14 cellular contexts compared by ENCODE assay signal in the genomic region with DNA sequence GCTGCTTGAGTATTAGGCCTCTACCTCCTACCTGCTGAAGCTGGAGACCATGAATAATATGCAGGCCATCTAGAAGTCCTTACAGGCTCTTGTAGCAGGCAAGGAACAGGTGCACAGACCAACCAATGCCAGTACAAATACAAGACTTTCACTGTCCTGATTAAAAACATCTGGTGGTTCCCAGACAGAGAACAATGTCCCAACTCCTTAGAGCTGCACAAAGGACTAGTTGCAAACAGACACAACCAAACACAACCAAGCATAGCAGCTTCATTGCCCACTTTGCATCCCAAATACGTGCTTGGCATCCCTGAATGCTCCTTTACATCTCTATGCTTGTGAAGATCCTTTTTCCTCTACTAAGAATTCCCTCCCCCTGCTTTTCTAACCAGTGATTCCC.
"Had no signal": no experiment of that assay in that cellular context is flagged by ENCODE, and none has a peak within 500 bp of the region (broad histone marks: within the 10 kb centered on the region; RNA-seq: fewer than 3 reads in every experiment).

No MANE protein-coding gene starts in this region.

- H3K27me3 Mint-ChIP-seq: stimulated activated naive CD8-positive, alpha-beta T cell treated with anti-CD3 and anti-CD28 coated beads, Interleukin-15, Interleukin-2, amounts not matched to agents 100 ng/mL and 50 ng/mL, for 24 hours had no signal

- H3K36me3 Mint-ChIP-seq: activated CD4-positive, alpha-beta memory T cell treated with anti-CD3 and anti-CD28 coated beads for 36 hours; activated naive CD8-positive, alpha-beta T cell treated with anti-CD3 and anti-CD28 coated beads for 36 hours; T-cell had no signal

- DNase-seq: activated CD4-positive, alpha-beta memory T cell treated with anti-CD3 and anti-CD28 coated beads for 36 hours; activated gamma-delta T cell; activated naive CD8-positive, alpha-beta T cell treated with anti-CD3 and anti-CD28 coated beads for 36 hours; activated T-cell treated with anti-CD3 and anti-CD28 coated beads, Interleukin-2, amount 50 U/mL, for 4 hours; esophagus squamous epithelium; right lobe of liver; stimulated activated CD4-positive, alpha-beta T cell treated with anti-CD3 and anti-CD28 coated beads, Interleukin-2, amount 100 ng/mL, for 24 hours; T-cell; T1000; thyroid gland had no signal

- H3K4me1 Mint-ChIP-seq: activated naive CD8-positive, alpha-beta T cell treated with anti-CD3 and anti-CD28 coated beads for 36 hours; T-cell had no signal

- H3K4me1 ChIP-seq: gastroesophageal sphincter, right lobe of liver, thyroid gland had no signal

- ATAC-seq: activated T-cell treated with anti-CD3 and anti-CD28 coated beads, Interleukin-2, amount 50 U/mL, for 4 hours; gastroesophageal sphincter; right lobe of liver; T-cell had no signal

- H3K36me3 ChIP-seq: esophagus squamous epithelium, gastroesophageal sphincter, neutrophil, right lobe of liver, thyroid gland, vagina had no signal

- H3K27me3 ChIP-seq: esophagus squamous epithelium, gastroesophageal sphincter, neutrophil, right lobe of liver, thyroid gland, vagina had no signal

- H3K9me3 ChIP-seq: esophagus squamous epithelium, gastroesophageal sphincter, neutrophil, right lobe of liver, thyroid gland, vagina had no signal

- H3K27ac ChIP-seq: esophagus squamous epithelium, gastroesophageal sphincter, neutrophil, right lobe of liver, thyroid gland, vagina had no signal

- H3K4me3 Mint-ChIP-seq: activated CD4-positive, alpha-beta memory T cell treated with anti-CD3 and anti-CD28 coated beads for 36 hours; activated naive CD8-positive, alpha-beta T cell treated with anti-CD3 and anti-CD28 coated beads for 36 hours; activated T-cell treated with anti-CD3 and anti-CD28 coated beads, Interleukin-2, amount 50 U/mL, for 4 hours; stimulated activated naive CD8-positive, alpha-beta T cell treated with anti-CD3 and anti-CD28 coated beads, Interleukin-15, Interleukin-2, amounts not matched to agents 100 ng/mL and 50 ng/mL, for 24 hours; T-cell had no signal

- H3K4me3 ChIP-seq: esophagus squamous epithelium, gastroesophageal sphincter, right lobe of liver, thyroid gland, vagina had no signal

- H3K9me3 Mint-ChIP-seq: activated CD4-positive, alpha-beta memory T cell treated with anti-CD3 and anti-CD28 coated beads for 36 hours; activated naive CD8-positive, alpha-beta T cell treated with anti-CD3 and anti-CD28 coated beads for 36 hours; activated T-cell treated with anti-CD3 and anti-CD28 coated beads, Interleukin-2, amount 50 U/mL, for 4 hours; stimulated activated naive CD8-positive, alpha-beta T cell treated with anti-CD3 and anti-CD28 coated beads, Interleukin-15, Interleukin-2, amounts not matched to agents 100 ng/mL and 50 ng/mL, for 24 hours; T-cell had no signal

- H3K27ac Mint-ChIP-seq: activated CD4-positive, alpha-beta memory T cell treated with anti-CD3 and anti-CD28 coated beads for 36 hours; activated naive CD8-positive, alpha-beta T cell treated with anti-CD3 and anti-CD28 coated beads for 36 hours; stimulated activated naive CD8-positive, alpha-beta T cell treated with anti-CD3 and anti-CD28 coated beads, Interleukin-15, Interleukin-2, amounts not matched to agents 100 ng/mL and 50 ng/mL, for 24 hours; T-cell had no signal
